ENCODE assay signal across 8 cellular contexts in the genomic region with DNA sequence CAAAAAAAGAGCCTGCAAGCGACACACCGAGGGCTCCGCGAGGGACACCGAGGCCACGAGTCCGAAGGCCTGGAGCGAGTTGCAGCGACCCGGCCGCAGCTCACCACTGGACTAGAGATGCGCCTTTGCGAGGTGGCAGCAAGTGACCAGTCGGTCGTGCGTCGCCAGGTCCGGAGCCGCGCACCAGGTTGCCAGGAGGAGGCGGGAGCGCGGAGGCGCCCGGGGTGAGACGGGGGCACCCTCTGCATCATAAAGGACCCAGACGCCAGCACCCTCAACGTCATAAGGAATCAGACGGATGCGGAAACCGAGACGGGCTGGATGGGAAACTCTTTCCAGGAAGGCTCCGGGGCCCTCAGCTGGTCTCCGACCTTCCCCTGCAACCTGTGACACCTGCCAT. TPM values are rescaled to one million over a fixed set of nuclear protein-coding genes. Genes with fewer than 3 reads are reported as not detected.
DNase-seq lines count a peak whose midpoint lies in the region; ATAC-seq and TF ChIP-seq lines count a peak whose summit lies in the region.
"Not testable (repeated sequence)": the region's sequence is repeated elsewhere in the genome, so short reads cannot be mapped to it uniquely, and the experiment has no call there.

No MANE protein-coding gene starts in this region.

- H3K4me1 ChIP-seq in body of pancreas; iPS-18a (ENCODE audit: control insufficient read depth, low read depth, low read length); upper lobe of right lung: not testable (repeated sequence)
- peaks cover 7 to 15% (median 13%) of the 10 kb centered on the region in 4 donors for H3K4me1 ChIP-seq in esophagus muscularis mucosa

- ATAC-seq in T-cell (replicated peaks in 1 of 4) = peak in 1 of 4 experiments; percentile 21
- ATAC-seq in body of pancreas = peak; percentile 9
- peak; percentile 22 for ATAC-seq in upper lobe of right lung

- not testable (repeated sequence) for TF ChIP-seq CTCF in body of pancreas (IDR thresholded peaks at IDR 0.05); esophagus muscularis mucosa (IDR thresholded peaks at IDR 0.05); mesothelial cell of epicardium (IDR thresholded peaks at IDR 0.05; ENCODE audit: unreplicated experiment); upper lobe of right lung (IDR thresholded peaks at IDR 0.05)

- not testable (repeated sequence) for H3K36me3 Mint-ChIP-seq in T-cell, mesothelial cell of epicardium

- DNase-seq in EL (peak; percentile 18), body of pancreas (peak in 1 of 4 donors; percentile 15), retina (peak; percentile 76)
- not testable (repeated sequence) for DNase-seq in T-cell; esophagus muscularis mucosa (ENCODE audit: extremely low spot score); mesothelial cell of epicardium (ENCODE audit: low spot score in 2 of 2, unreplicated experiment in 2 of 2); upper lobe of right lung

- 38 to 56% methylated on average over 16 to 34 of the region's 34 CpGs for WGBS in body of pancreas, 2 donors
- 58% methylated on average over 26 of the region's 34 CpGs for WGBS in esophagus muscularis mucosa

- not testable (repeated sequence) for H3K9me3 Mint-ChIP-seq in T-cell, mesothelial cell of epicardium

- CTCF ChIA-PET in T-cell (lab: Charles Lee) = not testable (repeated sequence)

- H3K36me3 ChIP-seq in body of pancreas (replicated peaks in 1 of 2; ENCODE audit: insufficient read depth in 1 of 2, low read depth in 2 of 2); esophagus muscularis mucosa; iPS-18a (ENCODE audit: control insufficient read depth, low read depth, low read length); upper lobe of right lung: not testable (repeated sequence)

- not testable (repeated sequence) for H3K27ac Mint-ChIP-seq in T-cell
- peak overlapping the region; percentile 50 for H3K27ac Mint-ChIP-seq in mesothelial cell of epicardium

- H3K4me3 Mint-ChIP-seq in T-cell = peak overlapping the region in 2 of 3 donors; percentile 39 to 78
- H3K4me3 Mint-ChIP-seq in mesothelial cell of epicardium = peak overlapping the region; percentile 82

- H3K9ac ChIP-seq in iPS-18a (ENCODE audit: low read length) = not testable (repeated sequence)

- intact Hi-C loops in body of pancreas (cut with DNase I); esophagus muscularis mucosa (cut with DNase I); upper lobe of right lung (cut with DNase I): not testable (repeated sequence)

- H3K27ac ChIP-seq in body of pancreas; esophagus muscularis mucosa (replicated peaks in 1 of 4); iPS-18a (ENCODE audit: low read length); upper lobe of right lung: not testable (repeated sequence)

- not testable (repeated sequence) for H3K27me3 ChIP-seq in body of pancreas
- peaks cover 0 to 62% (median 7%) of the 10 kb centered on the region in 4 donors for H3K27me3 ChIP-seq in esophagus muscularis mucosa
- H3K27me3 ChIP-seq in iPS-18a (ENCODE audit: control insufficient read depth, insufficient read depth, low read length) = peaks cover 34% of the 10 kb centered on the region
- H3K27me3 ChIP-seq in upper lobe of right lung = peaks cover 23% of the 10 kb centered on the region

- TF ChIP-seq POLR2A in body of pancreas (IDR thresholded peaks at IDR 0.05); esophagus muscularis mucosa (IDR thresholded peaks at IDR 0.05; ENCODE audit: low read depth): not testable (repeated sequence)

- POLR2A ChIA-PET in T-cell (lab: Charles Lee) = not testable (repeated sequence)

- TF ChIP-seq EP300 in esophagus muscularis mucosa (IDR thresholded peaks at IDR 0.05) = not testable (repeated sequence)

- H3K9me3 ChIP-seq in body of pancreas; esophagus muscularis mucosa; iPS-18a (ENCODE audit: control insufficient read depth, low read depth, low read length); upper lobe of right lung: not testable (repeated sequence)

- H3K4me3 ChIP-seq in body of pancreas = not testable (repeated sequence)
- H3K4me3 ChIP-seq in esophagus muscularis mucosa (peak overlapping the region; percentile 16 to 53 (median 28)), iPS-18a (ENCODE audit: low read length) (peak overlapping the region; percentile 61), upper lobe of right lung (peak overlapping the region; percentile 19)

- peaks cover 20 to 48% of the 10 kb centered on the region in 2 donors for H3K27me3 Mint-ChIP-seq in T-cell
- H3K27me3 Mint-ChIP-seq in mesothelial cell of epicardium (ENCODE audit: low read depth) = peaks cover 43% of the 10 kb centered on the region

- H3K4me1 Mint-ChIP-seq in T-cell (peaks cover 11 to 13% (median 12%) of the 10 kb centered on the region in 3 donors), mesothelial cell of epicardium (peaks cover 14% of the 10 kb centered on the region)

RNA-seq across cellular contexts. Expression of a gene that starts 21.4 kb away (rescaled TPM):
- total RNA-seq in T-cell = 1,000 to 10,000 TPM; 2,148 to 4,743 (median 3,650) TPM
- total RNA-seq in body of pancreas = over 10,000 TPM in 1 of 2 donors, under 1 TPM in 1; under 0.01 to 15,479 TPM
- total RNA-seq in esophagus muscularis mucosa = under 1 TPM in 2 of 4 donors, not detected in 2; under 0.01 TPM
- 3,774 to 3,945 TPM (median 3,937 TPM) in 3 replicates for total RNA-seq in mesothelial cell of epicardium
- total RNA-seq in upper lobe of right lung = 6,622 TPM
